In the genomic region with DNA sequence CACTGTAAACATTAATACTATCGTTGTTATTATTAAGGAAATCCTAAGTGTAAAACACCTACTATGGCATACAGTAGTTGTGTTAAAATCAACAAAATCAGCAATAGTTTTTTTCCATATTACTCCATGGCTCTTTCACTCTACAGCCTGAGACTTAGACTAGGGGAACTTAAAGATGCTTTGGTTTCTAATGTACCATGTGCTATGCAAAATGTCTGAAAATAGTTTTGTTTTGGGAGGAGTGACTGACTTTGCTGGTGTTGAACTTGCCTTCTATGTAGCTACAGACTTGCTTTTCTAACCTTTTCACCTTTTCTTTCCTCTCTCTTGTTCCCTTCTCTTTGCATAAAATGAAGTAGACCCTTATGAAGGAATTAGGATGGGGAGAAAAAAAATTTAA, we compare ENCODE assay signal across 10 cellular contexts.
"Had no signal": no experiment of that assay in that cellular context is flagged by ENCODE, and none has a peak within 500 bp of the region (broad histone marks: within the 10 kb centered on the region; RNA-seq: fewer than 3 reads in every experiment).

No MANE protein-coding gene starts in this region.

- H3K4me3 Mint-ChIP-seq: activated CD8-positive, alpha-beta memory T cell treated with anti-CD3 and anti-CD28 coated beads, Interleukin-2, amount 10 ng/mL, durations not matched to agents 7 days and 5 days had no signal

- H3K27me3 Mint-ChIP-seq: activated CD8-positive, alpha-beta memory T cell treated with anti-CD3 and anti-CD28 coated beads, Interleukin-2, amount 10 ng/mL, durations not matched to agents 7 days and 5 days had no signal

- DNase-seq: activated CD4-positive, alpha-beta T cell treated with anti-CD3 and anti-CD28 coated beads, Interleukin-2, amount 50 U/mL, for 1 hour; activated CD8-positive, alpha-beta memory T cell treated with anti-CD3 and anti-CD28 coated beads, Interleukin-2, amount 10 ng/mL, durations not matched to agents 7 days and 5 days; colonic mucosa; effector CD4-positive, alpha-beta T cell; foreskin keratinocyte; left ventricle myocardium superior; stimulated activated CD4-positive, alpha-beta T cell treated with anti-CD3 and anti-CD28 coated beads, Interleukin-2, amount 100 ng/mL, for 48 hours; stimulated activated naive CD8-positive, alpha-beta T cell treated with anti-CD3 and anti-CD28 coated beads, Interleukin-15, Interleukin-2, amounts not matched to agents 100 U/mL and 50 U/mL, for 24 hours; SW 1271; upper lobe of right lung had no signal

- ATAC-seq: activated CD8-positive, alpha-beta memory T cell treated with anti-CD3 and anti-CD28 coated beads, Interleukin-2, amount 10 ng/mL, durations not matched to agents 7 days and 5 days; foreskin keratinocyte; left ventricle myocardium superior; stimulated activated naive CD8-positive, alpha-beta T cell treated with anti-CD3 and anti-CD28 coated beads, Interleukin-15, Interleukin-2, amounts not matched to agents 100 U/mL and 50 U/mL, for 24 hours; upper lobe of right lung had no signal
